8 cellular contexts compared by ENCODE assay signal in genomic region chr16:29620591-29620990, GRCh38. TPM values are rescaled to one million over a fixed set of nuclear protein-coding genes. Genes with fewer than 3 reads are reported as not detected.
DNase-seq lines count a peak whose midpoint lies in the region; ATAC-seq and TF ChIP-seq lines count a peak whose summit lies in the region.
"Not testable (repeated sequence)": the region's sequence is repeated elsewhere in the genome, so short reads cannot be mapped to it uniquely, and the experiment has no call there.

No MANE protein-coding gene starts in this region.

- H3K9me3 ChIP-seq in WERI-Rb-1 (ENCODE audit: severe bottlenecking): not testable (repeated sequence)

- CTCF ChIA-PET in BJ (lab: Yijun Ruan, JAX): not testable (repeated sequence)

- not testable (repeated sequence) for H3K27ac Mint-ChIP-seq in stimulated activated naive B cell treated with anti-CD40 and anti-IgM and Interleukin-4, amounts not matched to agents 10 μg/mL and 1 μg/mL and 100 μg/mL, for 72 hours

- H3K36me3 ChIP-seq in BJ (ENCODE audit: control insufficient read depth, insufficient read depth, low read length); WERI-Rb-1: not testable (repeated sequence)

- H3K4me3 ChIP-seq in BJ (ENCODE audit: low read depth, low read length); GM12875 (ENCODE audit: low read depth, low read length); WERI-Rb-1 (ENCODE audit: low read depth, low read length); fibroblast of pulmonary artery (replicated peaks; ENCODE audit: low read depth, low read length): not testable (repeated sequence)

- H3K9me3 Mint-ChIP-seq in stimulated activated naive B cell treated with anti-CD40 and anti-IgM and Interleukin-4, amounts not matched to agents 10 μg/mL and 1 μg/mL and 100 μg/mL, for 72 hours: not testable (repeated sequence)

- not testable (repeated sequence) for H3K36me3 Mint-ChIP-seq in stimulated activated naive B cell treated with anti-CD40 and anti-IgM and Interleukin-4, amounts not matched to agents 10 μg/mL and 1 μg/mL and 100 μg/mL, for 72 hours

- DNase-seq in BJ (ENCODE audit: low read depth); fibroblast of pulmonary artery (ENCODE audit: low read depth); stimulated activated naive B cell treated with anti-CD40 and anti-IgM and Interleukin-4, amounts not matched to agents 10 μg/mL and 1 μg/mL and 100 μg/mL, for 72 hours: not testable (repeated sequence)
- peak; percentile 11 for DNase-seq in NCI-H2029 (lab: John Stamatoyannopoulos, UW)
- DNase-seq in WERI-Rb-1: peak; percentile 45
- peak; percentile 40 for DNase-seq in activated naive CD4-positive, alpha-beta T cell treated with Interleukin-2 at 50 U/mL for 16 hours
- DNase-seq in myocyte (ENCODE audit: low read depth): peak; percentile 78

- not testable (repeated sequence) for H3K4me1 Mint-ChIP-seq in stimulated activated naive B cell treated with anti-CD40 and anti-IgM and Interleukin-4, amounts not matched to agents 10 μg/mL and 1 μg/mL and 100 μg/mL, for 72 hours

- not testable (repeated sequence) for H3K27me3 Mint-ChIP-seq in stimulated activated naive B cell treated with anti-CD40 and anti-IgM and Interleukin-4, amounts not matched to agents 10 μg/mL and 1 μg/mL and 100 μg/mL, for 72 hours

- not testable (repeated sequence) for H3K27ac ChIP-seq in WERI-Rb-1

- peak; percentile 47 to 53 for ATAC-seq in stimulated activated naive B cell treated with anti-CD40 and anti-IgM and Interleukin-4, amounts not matched to agents 10 μg/mL and 1 μg/mL and 100 μg/mL, for 72 hours (replicated peaks)

- TF ChIP-seq CTCF in BJ (IDR thresholded peaks at IDR 0.05; ENCODE audit: insufficient read depth, low read depth, low read length) (0 out of 2 replicates have a peak, but pooled peaks have one; percentile 6), GM12875 (IDR thresholded peaks at IDR 0.05; ENCODE audit: borderline replicate concordance, insufficient read depth, low read depth, low read length) (peak; percentile 35; the same call in 1 of the 2 replicates), WERI-Rb-1 (IDR thresholded peaks at IDR 0.05; ENCODE audit: low read depth, low read length) (peak; percentile 53), fibroblast of pulmonary artery (IDR thresholded peaks at IDR 0.05; ENCODE audit: low read length, missing control alignments) (peak; percentile 12)

- H3K27me3 ChIP-seq in BJ (ENCODE audit: control insufficient read depth, insufficient read depth, low read length); WERI-Rb-1 (ENCODE audit: insufficient read depth, low read depth, severe bottlenecking): not testable (repeated sequence)

- H3K4me3 Mint-ChIP-seq in stimulated activated naive B cell treated with anti-CD40 and anti-IgM and Interleukin-4, amounts not matched to agents 10 μg/mL and 1 μg/mL and 100 μg/mL, for 72 hours: not testable (repeated sequence)

- POLR2A ChIA-PET in BJ (lab: Charles Lee): not testable (repeated sequence)

RNA-seq across cellular contexts. Expression of gene SPN, which starts 42.5 kb away (rescaled TPM):
- polyA plus RNA-seq in BJ (2011; rRNA removed): 0.04 TPM in 1 of 2 replicates, not detected in the other
- not detected in 2 replicates for polyA minus RNA-seq in BJ (2011; rRNA and poly(A)+ RNA removed)
- total RNA-seq in myocyte: not detected in 2 replicates
- polyA plus RNA-seq in myocyte (2012): not detected

RNA-seq across cellular contexts. Expression of gene QPRT, which starts 58.4 kb away (rescaled TPM):
- 4.2 and 4.7 TPM in 2 replicates for polyA plus RNA-seq in BJ (2011; rRNA removed)
- 3.6 and 4.0 TPM in 2 replicates for polyA minus RNA-seq in BJ (2011; rRNA and poly(A)+ RNA removed)
- total RNA-seq in myocyte: 20.7 and 31.0 TPM in 2 replicates
- polyA plus RNA-seq in myocyte (2012): 8.2 TPM
